In genomic region chr17:5437721-5438317, GRCh38 we compare ENCODE assay signal across 8 cellular contexts. TPM values are rescaled to one million over a fixed set of nuclear protein-coding genes. Genes with fewer than 3 reads are reported as not detected.
DNase-seq lines count a peak whose midpoint lies in the region; ATAC-seq, FAIRE-seq and TF ChIP-seq lines count a peak whose summit lies in the region.

No MANE protein-coding gene starts in this region.

- H3K36me3 ChIP-seq in parathyroid adenoma (ENCODE audit: control insufficient read depth, insufficient read depth, low read length): no peaks in the 10 kb centered on the region

- no peak overlapping the region for H2AFZ ChIP-seq in parathyroid adenoma

- H3K4me2 ChIP-seq in parathyroid adenoma (ENCODE audit: low read length): peak overlapping the region; percentile 80

- H3K27me3 ChIP-seq in parathyroid adenoma (ENCODE audit: control insufficient read depth, insufficient read depth, low read length): no peaks in the 10 kb centered on the region

- H3K9me3 ChIP-seq in parathyroid adenoma (ENCODE audit: control insufficient read depth, low read length): no peaks in the 10 kb centered on the region

- no peak for ATAC-seq in HG03378 (IDR thresholded peaks at IDR 0.05; ENCODE audit: unreplicated experiment)

- no peak overlapping the region for H3K9ac ChIP-seq in parathyroid adenoma

- DNase-seq in Daoy (ENCODE audit: low read depth) (peak; percentile 18), RCC 7860 (ENCODE audit: low spot score) (peak; percentile 5), epithelial cell of prostate (ENCODE audit: low read depth, low spot score) (no peak), COLO668 (lab: John Stamatoyannopoulos, UW; ENCODE audit: unreplicated experiment) (no peak), HUDEP-2 (lab: John Stamatoyannopoulos, UW; ENCODE audit: unreplicated experiment in 76 of 76) (no peak), NCI-H2107 (lab: John Stamatoyannopoulos, UW) (no peak)

- no peak for FAIRE-seq in RCC 7860 (lab: Jason Lieb, UNC)

- peaks cover 6% of the 10 kb centered on the region for H3K79me2 ChIP-seq in parathyroid adenoma

- TF ChIP-seq CTCF in parathyroid adenoma (IDR thresholded peaks at IDR 0.05): no peak

- peaks cover 5% of the 10 kb centered on the region for H3K4me1 ChIP-seq in parathyroid adenoma

- H3K4me3 ChIP-seq in parathyroid adenoma (ENCODE audit: low read depth, low read length): peak overlapping the region; percentile 73

- peak overlapping the region; percentile 73 for H3K27ac ChIP-seq in epithelial cell of prostate
- no peak overlapping the region for H3K27ac ChIP-seq in parathyroid adenoma

RNA-seq across cellular contexts. Expression of gene C1QBP, which starts 1.1 kb away (rescaled TPM):
- 709 and 891 TPM in 2 replicates for total RNA-seq in Daoy (2014; rRNA removed; shearing (Covaris generic))

RNA-seq across cellular contexts. Expression of gene RPAIN, which starts 17.8 kb away (rescaled TPM):
- total RNA-seq in Daoy (2014; rRNA removed; shearing (Covaris generic)): 100.0 and 119 TPM in 2 replicates

RNA-seq across cellular contexts. Expression of gene NUP88, which starts 18.4 kb away (rescaled TPM):
- total RNA-seq in Daoy (2014; rRNA removed; shearing (Covaris generic)): 192 and 198 TPM in 2 replicates

RNA-seq across cellular contexts. Expression of gene DHX33, which starts 31.0 kb away (rescaled TPM):
- total RNA-seq in Daoy (2014; rRNA removed; shearing (Covaris generic)): 8.9 and 10.9 TPM in 2 replicates

RNA-seq across cellular contexts. Expression of gene DERL2, which starts 48.2 kb away (rescaled TPM):
- total RNA-seq in Daoy (2014; rRNA removed; shearing (Covaris generic)): 53.5 and 54.1 TPM in 2 replicates

Comparison
In these comparisons a context has a peak if more than half of its experiments do, and no peak if none do; other contexts are left out.
1. DNase-seq: peak in Daoy (single experiment) and RCC 7860 (single experiment); none in epithelial cell of prostate (single experiment), COLO668 (single experiment), HUDEP-2 (0 of 76) and NCI-H2107 (single experiment).